10 cellular contexts compared by ENCODE assay signal in the genomic region with DNA sequence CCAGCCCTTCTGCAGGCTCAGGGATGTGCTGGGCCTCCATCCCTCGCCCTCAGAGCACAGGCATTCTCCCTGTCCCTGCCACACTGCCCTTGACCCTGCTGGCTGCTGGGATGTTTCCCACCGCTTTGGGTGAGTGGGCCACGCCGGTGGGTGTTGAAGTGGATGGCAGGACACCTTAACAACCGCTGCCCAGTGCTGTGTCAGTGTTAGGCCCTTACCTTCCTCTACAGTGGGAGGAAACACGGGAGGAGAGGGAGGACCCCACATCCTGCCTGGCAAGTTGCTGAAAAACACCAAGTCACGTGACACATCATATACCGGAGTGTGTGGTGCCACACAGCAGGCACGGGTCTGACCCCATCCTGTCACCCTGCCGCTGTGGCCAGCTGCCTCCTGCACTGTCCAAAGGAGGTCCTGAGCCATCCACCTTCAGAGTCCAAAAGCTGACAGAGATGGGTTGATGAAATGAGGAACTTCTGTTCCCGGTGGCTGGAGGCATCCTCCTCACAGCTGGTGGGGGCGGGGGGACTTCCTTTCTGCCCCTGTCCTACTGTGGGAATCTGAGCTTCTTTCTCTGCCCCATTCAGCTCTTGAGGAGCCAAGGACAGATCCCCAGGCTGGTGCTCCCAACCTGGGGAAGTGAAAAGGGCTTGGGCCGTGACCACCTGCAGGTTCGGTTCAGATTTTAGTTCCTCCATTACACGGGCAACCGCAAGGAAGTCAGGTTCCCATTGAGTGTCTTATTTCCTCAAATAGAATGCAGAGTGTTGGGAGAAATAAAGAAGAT. TPM values are rescaled to one million over a fixed set of nuclear protein-coding genes. Genes with fewer than 3 reads are reported as not detected.
DNase-seq lines count a peak whose midpoint lies in the region; ATAC-seq, FAIRE-seq and TF ChIP-seq lines count a peak whose summit lies in the region.
"Had no signal": no experiment of that assay in that cellular context is flagged by ENCODE, and none has a peak within 500 bp of the region (broad histone marks: within the 10 kb centered on the region; RNA-seq: fewer than 3 reads in every experiment).

No MANE protein-coding gene starts in this region.

- H3K4me2 ChIP-seq in GM12878 (ENCODE audit: control insufficient read depth, insufficient read depth), result peak overlapping the region; percentile 100

- in situ Hi-C loops in GM12878 (cut with MboI), result no loop called here

- H3K9me3 ChIP-seq in T-helper 17 cell (ENCODE audit: control insufficient read depth, low read length, poor library complexity, severe bottlenecking) (no peaks in the 10 kb centered on the region), GM12878 (replicated peaks; ENCODE audit: control insufficient read depth, insufficient read depth, low read length) (no peaks in the 10 kb centered on the region; the same call in 2 of the 3 replicates)

- RAD21 ChIA-PET in GM12878 (lab: Charles Lee; ENCODE audit: unreplicated experiment), result interaction anchor here (0.8 to 2.6 kb wide), 4 partner anchors 15 to 66 kb away, joined by 3 to 12 read pairs (median 8); a partner anchor contains a TSS

- peak overlapping the region; percentile 94 for H2AFZ ChIP-seq in GM12878 (ENCODE audit: control insufficient read depth, low read depth, low read length)

- DNase-seq in DMS53 (lab: John Stamatoyannopoulos, UW), result peak; percentile 45
- no peak for DNase-seq in DMS53 treated with DMSO at 0.1 percent for 48 hours (lab: John Stamatoyannopoulos, UW; ENCODE audit: unreplicated experiment)
- peak in 2 of 3 donors; percentile 30 to 48 for DNase-seq in T-helper 17 cell
- peak; percentile 74 for DNase-seq in GM12878 (ENCODE audit: low read depth, low spot score)
- peak; percentile 58 to 61 for DNase-seq in stimulated activated CD4-positive, alpha-beta T cell treated with anti-CD3 and anti-CD28 coated beads, Interleukin-2, amount 100 ng/mL, for 24 hours
- DNase-seq in D721Med (ENCODE audit: insufficient read length, low spot score), result no peak

- intact Hi-C loops in GM12878 (cut with micrococcal nuclease; ENCODE audit: unreplicated experiment), result loop anchor here (10.0 kb wide), 1 partner anchor 306 kb away; a partner anchor contains a TSS

- peaks cover 43% of the 10 kb centered on the region for H3K4me1 ChIP-seq in GM12878 (ENCODE audit: control insufficient read depth, insufficient read depth, low read length)

- SMC1A ChIA-PET in GM12878 (lab: Charles Lee; ENCODE audit: uncharacterized antibody, unreplicated experiment), result interaction anchor here (1.9 kb wide), 1 partner anchor 10 kb away, joined by 6 read pairs; no protein-coding TSS in a partner anchor

- H3K36me3 ChIP-seq in GM12878 (ENCODE audit: control insufficient read depth in 2 of 2, insufficient read depth in 2 of 2, low read length in 1 of 2), result no peaks in the 10 kb centered on the region

- peaks cover 4% of the 10 kb centered on the region for H3K36me3 Mint-ChIP-seq in T-helper 17 cell (ENCODE audit: low read depth)

- no TSS peak for BruUV-seq in GM12878 (replicated peaks; lab: Mats Ljungman, UMichigan)

- H3K27me3 ChIP-seq in GM12878 (replicated peaks in 1 of 2; ENCODE audit: control insufficient read depth in 2 of 2, insufficient read depth in 2 of 2, low read length in 1 of 2), result no peaks in the 10 kb centered on the region

- TF ChIP-seq CTCF in GM12878 (IDR thresholded peaks at IDR 0.05 in 2 of 3, conservative IDR thresholded peaks at IDR 0.05 in 1 of 3; ENCODE audit: control insufficient read depth in 2 of 3, extremely low read depth in 1 of 3, insufficient read depth in 1 of 3, low read depth in 3 of 3, low read length in 3 of 3), result 0 out of 6 replicates have a peak, but pooled peaks of 1 of the 3 experiments have one; percentile 3
- no peak for TF ChIP-seq CTCF in D721Med (IDR thresholded peaks at IDR 0.05; ENCODE audit: insufficient read depth, missing control alignments)

- peaks cover 31% of the 10 kb centered on the region for H3K4me1 Mint-ChIP-seq in T-helper 17 cell

- H3K27me3 Mint-ChIP-seq in T-helper 17 cell, result no peaks in the 10 kb centered on the region

- no peak for TF ChIP-seq EP300 in GM12878 (IDR thresholded peaks at IDR 0.05; ENCODE audit: borderline replicate concordance in 1 of 2, control insufficient read depth in 1 of 2, low read depth in 2 of 2, low read length in 2 of 2)

- FAIRE-seq in GM12878 (lab: Jason Lieb, UNC), result peak; percentile 73
- no peak for FAIRE-seq in D721Med (lab: Jason Lieb, UNC)

- ATAC-seq in T-helper 17 cell (peak; percentile 71), GM12878 (peak; percentile 53), GM18520 (IDR thresholded peaks at IDR 0.05; ENCODE audit: unreplicated experiment) (no peak), HG03469 (IDR thresholded peaks at IDR 0.05; ENCODE audit: unreplicated experiment) (no peak)

- H4K20me1 ChIP-seq in GM12878 (ENCODE audit: control insufficient read depth, insufficient read depth), result no peaks in the 10 kb centered on the region

- peak overlapping the region; percentile 56 for H3K9ac ChIP-seq in GM12878 (ENCODE audit: control insufficient read depth, insufficient read depth, low read length)

- H3K27ac Mint-ChIP-seq in T-helper 17 cell, result peak overlapping the region; percentile 94

- POLR2A ChIA-PET in GM12878 (lab: Charles Lee), result interaction anchor here (0.5 to 1.4 kb wide), 7 partner anchors 8 to 172 kb away, joined by 3 to 8 read pairs (median 5); no protein-coding TSS in a partner anchor

- TF ChIP-seq RAD21 in GM12878 (IDR thresholded peaks at IDR 0.05; ENCODE audit: insufficient read depth, low read depth, low read length), result no peak

- CTCF ChIA-PET in GM12878 (lab: Yijun Ruan, JAX), result interaction anchor here (0.7 to 1.0 kb wide), 4 partner anchors 21 to 144 kb away, joined by 3 read pairs; a partner anchor contains a TSS

- H3K4me3 ChIP-seq in GM12878, result peak overlapping the region; percentile 24; the same call in 1 of the 2 replicates
- H3K4me3 ChIP-seq: SK-N-MC had no signal

- H3K79me2 ChIP-seq in GM12878 (ENCODE audit: control insufficient read depth, insufficient read depth, low read length), result peaks cover 18% of the 10 kb centered on the region

- peak; percentile 62 for TF ChIP-seq POLR2A in GM12878 (IDR thresholded peaks at IDR 0.05; ENCODE audit: low read depth, low read length)

- 3% methylated on average over 16 of the region's 16 CpGs for WGBS in GM12878 (ENCODE audit: insufficient coverage, insufficient replicate concordance, low lambda C conversion rate, missing lambda C conversion rate)

- H3K4me3 Mint-ChIP-seq in T-helper 17 cell, result peak overlapping the region; percentile 85

- peak overlapping the region; percentile 80 for H3K27ac ChIP-seq in GM12878 (ENCODE audit: control insufficient read depth, insufficient read depth)
- H3K27ac ChIP-seq: 22Rv1, SK-N-MC had no signal

RNA-seq across cellular contexts. Expression of a gene that starts 3.2 kb away (rescaled TPM):
- 10 to 100 TPM; 33.6 to 72.0 TPM for total RNA-seq in T-helper 17 cell
- 101 and 106 TPM in 2 replicates for total RNA-seq in GM12878 (2013; cell fraction: nucleolus; rRNA removed)
- 70.0 and 74.0 TPM in 2 replicates for total RNA-seq in GM12878 (2014; rRNA removed)
- 30.6 and 32.5 TPM in 2 replicates for total RNA-seq in GM12878 (2014; rRNA removed; fragmentation: Illumina TruSeq; extraction: Trizol)
- total RNA-seq in GM12878 (2021), result 50.5 and 58.7 TPM in 2 replicates
- polyA plus RNA-seq in GM12878 (2011; ENCODE audit: low read depth), result 36.2 TPM
- polyA plus RNA-seq in GM12878 (2011; rRNA removed), result 65.4 and 114 TPM in 2 replicates
- 127 and 129 TPM in 2 replicates for polyA plus RNA-seq in GM12878 (2011; cell fraction: cytosol; rRNA removed)
- 250 and 265 TPM in 2 replicates for polyA plus RNA-seq in GM12878 (2011; cell fraction: nucleus; rRNA removed)
- 69.2 and 76.2 TPM in 2 replicates for polyA plus RNA-seq in GM12878 (2012)
- 28.7 and 33.4 TPM in 2 replicates for polyA plus RNA-seq in GM12878 (2014; fragmentation: Illumina TruSeq; extraction: Trizol)
- 10 to 100 TPM in 1 of 2 experiments, 1 to 10 TPM in 1; 9.1 to 12.9 TPM for polyA plus RNA-seq in GM12878 (2014; fragmentation: Nextera tagmentation; extraction: Ambion mirVana)
- 59.5 and 59.7 TPM in 2 replicates for polyA plus RNA-seq in GM12878 (2014; rRNA removed)
- polyA plus RNA-seq in GM12878 (2016; fragmentation: Nextera tagmentation; extraction: Ambion mirVana), result 10 to 100 TPM; 37.7 to 38.9 TPM
- 85.6 and 142 TPM in 2 replicates for polyA minus RNA-seq in GM12878 (2011; rRNA and poly(A)+ RNA removed)
- 43.2 and 45.7 TPM in 2 replicates for polyA minus RNA-seq in GM12878 (2011; cell fraction: cytosol; rRNA and poly(A)+ RNA removed)
- 68.4 and 93.7 TPM in 2 replicates for polyA minus RNA-seq in GM12878 (2011; cell fraction: nucleus; rRNA and poly(A)+ RNA removed)

RNA-seq across cellular contexts. Expression of a gene that starts 38.5 kb away (rescaled TPM):
- 10 to 100 TPM; 19.6 to 21.4 TPM for total RNA-seq in T-helper 17 cell
- total RNA-seq in GM12878 (2013; cell fraction: nucleolus; rRNA removed), result 12.7 and 14.1 TPM in 2 replicates
- total RNA-seq in GM12878 (2014; rRNA removed), result 63.2 and 77.0 TPM in 2 replicates
- 50.9 and 55.6 TPM in 2 replicates for total RNA-seq in GM12878 (2014; rRNA removed; fragmentation: Illumina TruSeq; extraction: Trizol)
- 47.2 and 50.3 TPM in 2 replicates for total RNA-seq in GM12878 (2021)
- polyA plus RNA-seq in GM12878 (2011; ENCODE audit: low read depth), result 21.4 TPM
- 59.6 and 60.5 TPM in 2 replicates for polyA plus RNA-seq in GM12878 (2011; rRNA removed)
- 53.4 and 54.1 TPM in 2 replicates for polyA plus RNA-seq in GM12878 (2011; cell fraction: cytosol; rRNA removed)
- 29.7 and 30.1 TPM in 2 replicates for polyA plus RNA-seq in GM12878 (2011; cell fraction: nucleus; rRNA removed)
- polyA plus RNA-seq in GM12878 (2012), result 28.2 and 29.3 TPM in 2 replicates
- 61.7 and 69.5 TPM in 2 replicates for polyA plus RNA-seq in GM12878 (2014; fragmentation: Illumina TruSeq; extraction: Trizol)
- polyA plus RNA-seq in GM12878 (2014; fragmentation: Nextera tagmentation; extraction: Ambion mirVana), result 10 to 100 TPM; 14.5 to 15.3 TPM
- 57.1 and 65.0 TPM in 2 replicates for polyA plus RNA-seq in GM12878 (2014; rRNA removed)
- polyA plus RNA-seq in GM12878 (2016; fragmentation: Nextera tagmentation; extraction: Ambion mirVana), result 10 to 100 TPM; 10.2 to 13.1 TPM
- polyA minus RNA-seq in GM12878 (2011; rRNA and poly(A)+ RNA removed), result 50.2 and 66.9 TPM in 2 replicates
- 22.6 and 23.4 TPM in 2 replicates for polyA minus RNA-seq in GM12878 (2011; cell fraction: cytosol; rRNA and poly(A)+ RNA removed)
- polyA minus RNA-seq in GM12878 (2011; cell fraction: nucleus; rRNA and poly(A)+ RNA removed), result 8.1 and 19.5 TPM in 2 replicates

RNA-seq across cellular contexts. Expression of a gene that starts 45.2 kb away (rescaled TPM):
- total RNA-seq in T-helper 17 cell (10 to 100 TPM; 21.3 to 33.3 TPM), GM12878 (2014; rRNA removed) (105 and 106 TPM in 2 replicates), GM12878 (2014; rRNA removed; fragmentation: Illumina TruSeq; extraction: Trizol) (81.7 and 86.8 TPM in 2 replicates), GM12878 (2021) (62.2 and 62.7 TPM in 2 replicates)
- 12.5 and 15.6 TPM in 2 replicates for total RNA-seq in GM12878 (2013; cell fraction: nucleolus; rRNA removed)
- 54.3 TPM for polyA plus RNA-seq in GM12878 (2011; ENCODE audit: low read depth)
- polyA plus RNA-seq in GM12878 (2011; rRNA removed) (121 and 145 TPM in 2 replicates), GM12878 (2014; fragmentation: Illumina TruSeq; extraction: Trizol) (88.1 and 113 TPM in 2 replicates), GM12878 (2014; fragmentation: Nextera tagmentation; extraction: Ambion mirVana) (100 to 1,000 TPM; 171 to 174 TPM), GM12878 (2014; rRNA removed) (138 and 171 TPM in 2 replicates), GM12878 (2016; fragmentation: Nextera tagmentation; extraction: Ambion mirVana) (100 to 1,000 TPM; 166 TPM)
- 61.4 and 157 TPM in 2 replicates for polyA plus RNA-seq in GM12878 (2011; cell fraction: cytosol; rRNA removed)
- polyA plus RNA-seq in GM12878 (2011; cell fraction: nucleus; rRNA removed), result 70.2 and 81.2 TPM in 2 replicates
- polyA plus RNA-seq in GM12878 (2012), result 54.9 and 55.1 TPM in 2 replicates
- polyA minus RNA-seq in GM12878 (2011; rRNA and poly(A)+ RNA removed), result 30.8 and 33.0 TPM in 2 replicates
- 13.1 and 19.9 TPM in 2 replicates for polyA minus RNA-seq in GM12878 (2011; cell fraction: cytosol; rRNA and poly(A)+ RNA removed)
- 13.8 and 19.0 TPM in 2 replicates for polyA minus RNA-seq in GM12878 (2011; cell fraction: nucleus; rRNA and poly(A)+ RNA removed)

Comparison
In these comparisons a context has a peak if more than half of its experiments do, and no peak if none do; other contexts are left out.
1. DNase-seq: peak in DMS53 (single experiment), T-helper 17 cell (2 of 3), GM12878 (single experiment) and stimulated activated CD4-positive, alpha-beta T cell treated with anti-CD3 and anti-CD28 coated beads, Interleukin-2, amount 100 ng/mL, for 24 hours (2 of 2); none in DMS53 treated with DMSO at 0.1 percent for 48 hours (single experiment) and D721Med (single experiment).
2. ATAC-seq: peak in T-helper 17 cell (single experiment) and GM12878 (single experiment); none in GM18520 (single experiment) and HG03469 (single experiment).